34 cellular contexts compared by ENCODE assay signal in the genomic region with DNA sequence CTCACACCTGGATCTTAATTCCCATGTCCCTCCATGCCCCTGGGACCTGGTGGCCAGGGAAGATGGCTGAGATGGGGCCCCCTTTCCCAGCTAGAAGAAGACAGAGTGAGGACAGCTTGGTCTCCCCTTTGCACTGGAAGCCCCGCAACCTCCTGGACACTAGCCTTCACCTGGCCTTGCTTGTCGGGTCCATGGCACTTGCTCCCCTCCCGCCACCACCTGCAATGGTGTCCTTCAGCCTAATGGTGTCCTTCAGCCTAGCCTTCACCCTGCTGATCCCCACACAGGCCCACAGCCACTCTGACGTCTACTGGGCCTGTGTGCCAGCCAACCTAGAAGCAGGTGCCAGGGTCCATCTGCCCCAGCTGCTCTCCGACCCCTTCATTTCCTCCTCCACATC. TPM values are rescaled to one million over a fixed set of nuclear protein-coding genes. Genes with fewer than 3 reads are reported as not detected.
DNase-seq lines count a peak whose midpoint lies in the region; ATAC-seq and TF ChIP-seq lines count a peak whose summit lies in the region.
"Had no signal": no experiment of that assay in that cellular context is flagged by ENCODE, and none has a peak within 500 bp of the region (broad histone marks: within the 10 kb centered on the region; RNA-seq: fewer than 3 reads in every experiment).

No MANE protein-coding gene starts in this region.

- H3K9me3 Mint-ChIP-seq in CD4-positive, alpha-beta T cell: no peaks in the 10 kb centered on the region

- 90 to 95% methylated on average over 5 of the region's 5 CpGs for WGBS in heart right ventricle, 2 donors
- WGBS in aorta, 2 donors: 93 to 96% methylated on average over 5 of the region's 5 CpGs

- ATAC-seq in left ventricle myocardium superior (no peak), heart right ventricle (no peak), aorta (ENCODE audit: low FRiP score) (no peak)
- ATAC-seq in CD4-positive, alpha-beta T cell (ENCODE audit: poor library complexity): no peak
- ATAC-seq: activated CD4-positive, alpha-beta T cell treated with anti-CD3 and anti-CD28 coated beads for 36 hours; naive thymus-derived CD4-positive, alpha-beta T cell had no signal

- H3K27me3 ChIP-seq in heart right ventricle: no peaks in the 10 kb centered on the region
- no peaks in the 10 kb centered on the region for H3K27me3 ChIP-seq in aorta (ENCODE audit: control insufficient read depth in 1 of 2, insufficient read depth in 2 of 2, low read length in 1 of 2)
- no peaks in the 10 kb centered on the region for H3K27me3 ChIP-seq in CD4-positive, alpha-beta T cell (ENCODE audit: control insufficient read depth, insufficient read depth, low read length)
- H3K27me3 ChIP-seq: breast epithelium, colonic mucosa had no signal

- H3K4me1 ChIP-seq in heart right ventricle: peaks cover 0 to 2% (median 0%) of the 10 kb centered on the region in 9 donors
- H3K4me1 ChIP-seq in aorta (ENCODE audit: control insufficient read depth in 1 of 2, insufficient read depth in 2 of 2, low read length in 2 of 2): no peaks in the 10 kb centered on the region
- H3K4me1 ChIP-seq: breast epithelium, colonic mucosa, HAP-1, stomach had no signal

- CTCF ChIA-PET in CD4-positive, alpha-beta T cell (lab: Charles Lee): interaction anchor here (0.5 kb wide), 1 partner anchor 1391 kb away, joined by 3 read pairs; no protein-coding TSS in a partner anchor

- H3K9me3 ChIP-seq in heart right ventricle (no peaks in the 10 kb centered on the region), aorta (ENCODE audit: control insufficient read depth, low read length) (no peaks in the 10 kb centered on the region)
- no peaks in the 10 kb centered on the region for H3K9me3 ChIP-seq in CD4-positive, alpha-beta T cell (ENCODE audit: control insufficient read depth, low read length)
- H3K9me3 ChIP-seq: breast epithelium, colonic mucosa, HAP-1, stomach had no signal

- no peak overlapping the region for H3K27ac ChIP-seq in heart right ventricle
- H3K27ac ChIP-seq in cingulate gyrus (ENCODE audit: low read depth, low read length): peak overlapping the region; percentile 49
- no peak overlapping the region for H3K27ac ChIP-seq in aorta (ENCODE audit: low read depth in 1 of 2, low read length in 2 of 2)
- no peak overlapping the region for H3K27ac ChIP-seq in CD4-positive, alpha-beta T cell (ENCODE audit: low read depth, low read length)
- H3K27ac ChIP-seq: breast epithelium, colonic mucosa, epithelial cell of prostate, skin epidermis, stomach, VCaP had no signal

- H3K4me1 Mint-ChIP-seq in CD4-positive, alpha-beta T cell (ENCODE audit: low read depth): no peaks in the 10 kb centered on the region
- H3K4me1 Mint-ChIP-seq: activated CD4-positive, alpha-beta T cell treated with anti-CD3 and anti-CD28 coated beads for 36 hours; activated naive CD4-positive, alpha-beta T cell treated with anti-CD3 and anti-CD28 coated beads, Interleukin-2, amount 10 ng/mL, durations not matched to agents 7 days and 5 days had no signal

- DNase-seq in left ventricle myocardium superior: peak; percentile 3
- DNase-seq in heart right ventricle: no peak
- DNase-seq in posterior vena cava (ENCODE audit: low spot score): peak; percentile 26
- peak; percentile 29 to 48 for DNase-seq in aorta
- DNase-seq in putamen (ENCODE audit: low spot score): no peak
- DNase-seq in CD4-positive, alpha-beta T cell: no peak
- DNase-seq: activated CD4-positive, alpha-beta T cell treated with anti-CD3 and anti-CD28 coated beads for 36 hours; C1 segment of cervical spinal cord; colonic mucosa; COR-L47; effector CD8-positive, alpha-beta T cell; glutamatergic neuron; islet precursor cell; KBM-7; naive thymus-derived CD4-positive, alpha-beta T cell; NCI-H1105; NCI-H187 treated with DMSO at 0.1 percent for 48 hours; NCI-H2171 treated with DMSO at 0.1 percent for 48 hours; NCI-H510A; occipital lobe; RPMI8226; stomach; T1000 had no signal

- H3K4me3 ChIP-seq in heart right ventricle (no peak overlapping the region), aorta (ENCODE audit: low read length in 2 of 2) (no peak overlapping the region)
- H3K4me3 ChIP-seq: breast epithelium, colonic mucosa, HAP-1, skin epidermis, stomach had no signal

- no peaks in the 10 kb centered on the region for H3K36me3 Mint-ChIP-seq in CD4-positive, alpha-beta T cell (ENCODE audit: low read depth)

- H3K4me3 Mint-ChIP-seq in CD4-positive, alpha-beta T cell: no peak overlapping the region
- H3K4me3 Mint-ChIP-seq: activated CD4-positive, alpha-beta T cell treated with anti-CD3 and anti-CD28 coated beads for 36 hours; activated naive CD4-positive, alpha-beta T cell treated with anti-CD3 and anti-CD28 coated beads, Interleukin-2, amount 10 ng/mL, durations not matched to agents 7 days and 5 days; naive thymus-derived CD4-positive, alpha-beta T cell had no signal

- H3K27me3 Mint-ChIP-seq in CD4-positive, alpha-beta T cell: no peaks in the 10 kb centered on the region
- H3K27me3 Mint-ChIP-seq: activated CD4-positive, alpha-beta T cell treated with anti-CD3 and anti-CD28 coated beads for 36 hours; activated naive CD4-positive, alpha-beta T cell treated with anti-CD3 and anti-CD28 coated beads, Interleukin-2, amount 10 ng/mL, durations not matched to agents 7 days and 5 days; naive thymus-derived CD4-positive, alpha-beta T cell had no signal

- no peak for TF ChIP-seq CTCF in heart right ventricle (IDR thresholded peaks at IDR 0.05)
- TF ChIP-seq CTCF in CD4-positive, alpha-beta T cell (IDR thresholded peaks at IDR 0.05): no peak

- POLR2A ChIA-PET in CD4-positive, alpha-beta T cell (lab: Charles Lee): no interaction called here

- H3K27ac Mint-ChIP-seq in CD4-positive, alpha-beta T cell: no peak overlapping the region
- H3K27ac Mint-ChIP-seq: activated CD4-positive, alpha-beta T cell treated with anti-CD3 and anti-CD28 coated beads for 36 hours; activated naive CD4-positive, alpha-beta T cell treated with anti-CD3 and anti-CD28 coated beads, Interleukin-2, amount 10 ng/mL, durations not matched to agents 7 days and 5 days had no signal

- H3K36me3 ChIP-seq in heart right ventricle: no peaks in the 10 kb centered on the region
- no peaks in the 10 kb centered on the region for H3K36me3 ChIP-seq in aorta (ENCODE audit: control insufficient read depth in 1 of 2, insufficient read depth in 2 of 2, low read length in 1 of 2)
- H3K36me3 ChIP-seq: breast epithelium, colonic mucosa, HAP-1, stomach had no signal

- intact Hi-C loops in left ventricle myocardium superior (cut with micrococcal nuclease) (no loop called here), heart right ventricle (cut with DNase I) (no loop called here), posterior vena cava (cut with DNase I) (no loop called here), aorta (cut with DNase I) (no loop called here)
- intact Hi-C loops in CD4-positive, alpha-beta T cell (cut with DNase I, micrococcal nuclease): no loop called here

RNA-seq across cellular contexts. Expression of a gene that starts 45.9 kb away (rescaled TPM):
- total RNA-seq in left ventricle myocardium superior (0.27 TPM), heart right ventricle (1 to 10 TPM in 3 of 10 donors, under 1 TPM in 3, not detected in 4; 0.30 to 8.5 (median 0.96) TPM), posterior vena cava (not detected), aorta (1 to 10 TPM in 1 of 2 donors, under 1 TPM in 1; 0.36 to 1.5 TPM)
- polyA plus RNA-seq in heart right ventricle (1 to 10 TPM in 1 of 2 donors, not detected in 1; 2.0 TPM), aorta (1 to 10 TPM in 1 of 2 donors, not detected in 1; 2.3 TPM)
- total RNA-seq in CD4-positive, alpha-beta T cell: not detected
- total RNA-seq: activated CD4-positive, alpha-beta T cell treated with anti-CD3 and anti-CD28 coated beads for 36 hours; M059J; naive thymus-derived CD4-positive, alpha-beta T cell; occipital lobe; OCI-LY7; pulmonary artery endothelial cell; SK-MEL-5 had no signal
- polyA plus RNA-seq: naive thymus-derived CD4-positive, alpha-beta T cell had no signal

Comparison
In these comparisons a context has a peak if more than half of its experiments do, and no peak if none do; other contexts are left out.
1. DNase-seq: peak in left ventricle myocardium superior (single experiment), posterior vena cava (single experiment) and aorta (2 of 2); none in heart right ventricle (0 of 2), putamen (single experiment) and CD4-positive, alpha-beta T cell (0 of 10).